ENCODE assay signal across 8 cellular contexts in the genomic region with DNA sequence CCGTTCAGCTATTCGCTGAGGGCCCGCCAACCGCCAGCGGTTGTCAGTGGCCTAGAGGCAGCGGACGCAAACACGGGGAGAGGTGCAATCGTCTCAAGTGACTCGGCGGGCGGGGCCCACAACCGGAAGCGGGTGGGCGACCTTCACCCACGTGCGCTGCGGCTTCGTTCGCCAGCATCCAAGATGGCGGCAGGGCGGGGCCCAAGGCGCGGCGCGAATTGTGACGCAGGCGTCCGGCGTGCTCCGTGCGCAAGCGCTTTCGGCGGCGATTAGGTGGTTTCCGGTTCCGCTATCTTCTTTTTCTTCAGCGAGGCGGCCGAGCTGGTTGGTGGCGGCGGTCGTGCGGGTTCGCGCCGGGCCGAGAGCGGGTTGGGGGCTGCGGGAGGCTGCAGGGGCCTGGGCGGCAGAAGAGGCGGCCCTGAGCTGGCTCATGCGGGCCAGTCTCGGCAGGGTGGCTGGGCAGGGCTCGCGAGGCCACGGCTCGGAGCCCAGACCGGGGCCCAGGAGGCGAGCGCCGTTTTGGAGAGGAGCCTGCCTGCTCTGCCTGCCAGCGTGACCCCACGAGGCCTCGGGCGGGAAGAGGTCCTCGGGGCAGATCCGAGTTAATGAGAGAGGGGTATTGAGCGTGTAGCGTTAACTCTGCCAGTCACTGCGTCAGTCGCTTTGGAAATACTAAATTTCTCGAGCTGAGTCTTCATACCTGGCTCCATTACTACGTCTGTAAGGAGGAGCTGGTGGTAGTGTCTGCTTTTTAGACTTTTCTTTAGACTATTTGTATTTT. TPM values are rescaled to one million over a fixed set of nuclear protein-coding genes. Genes with fewer than 3 reads are reported as not detected.
DNase-seq lines count a peak whose midpoint lies in the region; ATAC-seq and TF ChIP-seq lines count a peak whose summit lies in the region.

A gene (plus strand): TSS at position 294 of the 781 bp plus-strand sequence. CDS start 1,444 bp downstream, outside the sequence.

- H3K27ac ChIP-seq in colonic mucosa = peak within 1 kb of the TSS; percentile 46

- peak; percentile 86 for ATAC-seq in HG03460 (IDR thresholded peaks at IDR 0.05; ENCODE audit: unreplicated experiment)

- H3K36me3 Mint-ChIP-seq in activated CD4-positive, alpha-beta T cell treated with anti-CD3 and anti-CD28 coated beads, Interleukin-2, amount 10 ng/mL, durations not matched to agents 24 days and 14 days (ENCODE audit: low read depth) = peaks cover 73% of the 10 kb centered on the region

- no peaks in the 10 kb centered on the region for H3K27me3 Mint-ChIP-seq in activated CD4-positive, alpha-beta T cell treated with anti-CD3 and anti-CD28 coated beads, Interleukin-2, amount 10 ng/mL, durations not matched to agents 24 days and 14 days

- peak within 1 kb of the TSS; percentile 94 for H3K9ac ChIP-seq in colonic mucosa (ENCODE audit: low read depth in 2 of 2, low read length in 2 of 2)

- intact Hi-C loops in activated CD4-positive, alpha-beta T cell treated with anti-CD3 and anti-CD28 coated beads, Interleukin-2, amount 10 ng/mL, durations not matched to agents 24 days and 14 days (cut with micrococcal nuclease) = loop anchor here (1.0 to 5.0 kb wide), 6 partner anchors 14 to 348 kb away; a partner anchor contains a TSS
- intact Hi-C loops in colonic mucosa (cut with DNase I) = no loop called here

- no peaks in the 10 kb centered on the region for H3K27me3 ChIP-seq in BJ (ENCODE audit: control insufficient read depth, insufficient read depth, low read length)
- no peaks in the 10 kb centered on the region for H3K27me3 ChIP-seq in colonic mucosa

- POLR2A ChIA-PET in BJ (lab: Charles Lee) = no interaction called here

- H3K4me1 ChIP-seq in colonic mucosa = peaks cover 14% of the 10 kb centered on the region

- peaks cover 24% of the 10 kb centered on the region for H3K4me1 Mint-ChIP-seq in activated CD4-positive, alpha-beta T cell treated with anti-CD3 and anti-CD28 coated beads, Interleukin-2, amount 10 ng/mL, durations not matched to agents 24 days and 14 days

- H3K9me3 Mint-ChIP-seq in activated CD4-positive, alpha-beta T cell treated with anti-CD3 and anti-CD28 coated beads, Interleukin-2, amount 10 ng/mL, durations not matched to agents 24 days and 14 days = no peaks in the 10 kb centered on the region

- peak within 1 kb of the TSS; percentile 81 for H3K4me3 ChIP-seq in BJ (ENCODE audit: low read depth, low read length)
- H3K4me3 ChIP-seq in colonic mucosa = peak within 1 kb of the TSS; percentile 61

- TF ChIP-seq CTCF in BJ (IDR thresholded peaks at IDR 0.05; ENCODE audit: insufficient read depth, low read depth, low read length) (no peak), colonic mucosa (IDR thresholded peaks at IDR 0.05) (no peak)

- peak within 1 kb of the TSS; percentile 95 for H3K27ac Mint-ChIP-seq in activated CD4-positive, alpha-beta T cell treated with anti-CD3 and anti-CD28 coated beads, Interleukin-2, amount 10 ng/mL, durations not matched to agents 24 days and 14 days

- CTCF ChIA-PET in BJ (lab: Yijun Ruan, JAX) = interaction anchor here (0.5 to 3.6 kb wide), 13 partner anchors 9 to 296 kb away, joined by 3 to 37 read pairs (median 3); a partner anchor contains a TSS

- H3K36me3 ChIP-seq in BJ (ENCODE audit: control insufficient read depth, insufficient read depth, low read length) (peaks cover 30% of the 10 kb centered on the region), colonic mucosa (peaks cover 3% of the 10 kb centered on the region)

- H3K9me3 ChIP-seq in colonic mucosa = no peaks in the 10 kb centered on the region

- H3K4me3 Mint-ChIP-seq in activated CD4-positive, alpha-beta T cell treated with anti-CD3 and anti-CD28 coated beads, Interleukin-2, amount 10 ng/mL, durations not matched to agents 24 days and 14 days = peak within 1 kb of the TSS; percentile 99

- peak; percentile 79 for DNase-seq in BJ (ENCODE audit: low read depth)
- peak; percentile 89 for DNase-seq in GM19240 (ENCODE audit: insufficient read length, low spot score)
- DNase-seq in NCI-H526 treated with DMSO at 0.1 percent for 48 hours (lab: John Stamatoyannopoulos, UW) = peak; percentile 78
- peak; percentile 100 for DNase-seq in activated CD4-positive, alpha-beta T cell treated with anti-CD3 and anti-CD28 coated beads, Interleukin-2, amount 10 ng/mL, durations not matched to agents 24 days and 14 days
- DNase-seq in colonic mucosa = peak; percentile 99
- peak; percentile 99 for DNase-seq in left kidney (ENCODE audit: low read depth, low spot score)
- peak; percentile 99 for DNase-seq in stimulated activated CD4-positive, alpha-beta T cell treated with anti-CD3 and anti-CD28 coated beads, Interleukin-2, amount 100 ng/mL, for 24 hours

RNA-seq across cellular contexts. Expression of the gene that starts here (rescaled TPM):
- 2,336 and 2,472 TPM in 2 replicates for polyA plus RNA-seq in BJ (2011; rRNA removed)
- 975 and 1,899 TPM in 2 replicates for polyA minus RNA-seq in BJ (2011; rRNA and poly(A)+ RNA removed)
- total RNA-seq in activated CD4-positive, alpha-beta T cell treated with anti-CD3 and anti-CD28 coated beads, Interleukin-2, amount 10 ng/mL, durations not matched to agents 24 days and 14 days = 1,581 and 1,604 TPM in 2 replicates
- 1,000 to 10,000 TPM in 1 of 2 donors, 100 to 1,000 TPM in 1; 991 to 1,174 TPM for total RNA-seq in colonic mucosa

Comparison
In these comparisons a context has a peak if more than half of its experiments do, and no peak if none do; other contexts are left out.
1. Peak in every context shown above with its lines: DNase-seq, ATAC-seq, H3K4me3 ChIP-seq and H3K27ac ChIP-seq.